ENCODE assay signal across 1 cellular context in the genomic region with DNA sequence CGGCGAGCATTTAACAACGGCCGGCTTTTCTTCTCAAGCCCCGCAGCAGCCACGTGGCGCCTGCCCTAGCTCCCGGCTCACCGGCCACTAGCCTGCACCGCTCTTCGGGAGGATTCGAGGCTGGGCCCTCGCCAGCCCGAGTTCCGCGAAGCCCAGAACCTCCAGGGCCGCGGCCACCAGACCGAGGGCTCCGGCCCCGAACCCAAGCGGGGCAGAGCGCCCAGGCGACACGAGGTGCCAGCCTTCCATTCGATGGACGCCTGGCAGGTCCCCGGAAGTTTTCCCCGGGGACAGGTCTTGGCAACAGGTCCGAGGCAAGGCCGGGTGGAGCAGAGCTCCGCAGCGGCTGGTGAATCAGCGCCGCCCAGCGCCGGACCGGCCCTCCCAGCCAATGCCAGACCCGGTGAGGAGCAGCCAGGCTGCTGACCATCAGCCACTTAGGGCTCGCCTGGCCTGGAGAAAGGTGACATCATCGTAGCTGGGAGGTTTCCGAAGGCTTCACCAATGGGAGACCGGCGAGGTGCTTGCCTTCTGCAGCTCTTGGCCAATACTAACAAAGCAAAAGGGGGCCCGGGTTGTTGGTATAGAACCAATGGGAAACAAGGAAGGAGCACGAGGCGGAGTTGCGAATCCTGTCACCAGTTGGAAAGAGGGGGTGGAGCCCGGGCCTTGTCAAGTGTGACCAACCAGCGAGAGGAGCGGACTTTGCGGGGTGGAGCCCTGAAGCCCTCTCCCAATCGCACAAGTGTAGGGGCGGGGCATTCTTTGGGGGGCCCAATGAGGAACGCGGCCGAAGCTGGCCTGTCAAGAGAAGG.
TF ChIP-seq lines count a peak whose summit lies in the region.

No MANE protein-coding gene starts in this region.

TF ChIP-seq in K562, 482 proteins besides CTCF, POLR2A, EP300 and RAD21 (continued from another document and continues in another):
- TF ChIP-seq, protein P1, sequence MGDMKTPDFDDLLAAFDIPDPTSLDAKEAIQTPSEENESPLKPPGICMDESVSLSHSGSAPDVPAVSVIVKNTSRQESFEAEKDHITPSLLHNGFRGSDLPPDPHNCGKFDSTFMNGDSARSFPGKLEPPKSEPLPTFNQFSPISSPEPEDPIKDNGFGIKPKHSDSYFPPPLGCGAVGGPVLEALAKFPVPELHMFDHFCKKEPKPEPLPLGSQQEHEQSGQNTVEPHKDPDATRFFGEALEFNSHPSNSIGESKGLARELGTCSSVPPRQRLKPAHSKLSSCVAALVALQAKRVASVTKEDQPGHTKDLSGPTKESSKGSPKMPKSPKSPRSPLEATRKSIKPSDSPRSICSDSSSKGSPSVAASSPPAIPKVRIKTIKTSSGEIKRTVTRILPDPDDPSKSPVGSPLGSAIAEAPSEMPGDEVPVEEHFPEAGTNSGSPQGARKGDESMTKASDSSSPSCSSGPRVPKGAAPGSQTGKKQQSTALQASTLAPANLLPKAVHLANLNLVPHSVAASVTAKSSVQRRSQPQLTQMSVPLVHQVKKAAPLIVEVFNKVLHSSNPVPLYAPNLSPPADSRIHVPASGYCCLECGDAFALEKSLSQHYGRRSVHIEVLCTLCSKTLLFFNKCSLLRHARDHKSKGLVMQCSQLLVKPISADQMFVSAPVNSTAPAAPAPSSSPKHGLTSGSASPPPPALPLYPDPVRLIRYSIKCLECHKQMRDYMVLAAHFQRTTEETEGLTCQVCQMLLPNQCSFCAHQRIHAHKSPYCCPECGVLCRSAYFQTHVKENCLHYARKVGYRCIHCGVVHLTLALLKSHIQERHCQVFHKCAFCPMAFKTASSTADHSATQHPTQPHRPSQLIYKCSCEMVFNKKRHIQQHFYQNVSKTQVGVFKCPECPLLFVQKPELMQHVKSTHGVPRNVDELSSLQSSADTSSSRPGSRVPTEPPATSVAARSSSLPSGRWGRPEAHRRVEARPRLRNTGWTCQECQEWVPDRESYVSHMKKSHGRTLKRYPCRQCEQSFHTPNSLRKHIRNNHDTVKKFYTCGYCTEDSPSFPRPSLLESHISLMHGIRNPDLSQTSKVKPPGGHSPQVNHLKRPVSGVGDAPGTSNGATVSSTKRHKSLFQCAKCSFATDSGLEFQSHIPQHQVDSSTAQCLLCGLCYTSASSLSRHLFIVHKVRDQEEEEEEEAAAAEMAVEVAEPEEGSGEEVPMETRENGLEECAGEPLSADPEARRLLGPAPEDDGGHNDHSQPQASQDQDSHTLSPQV (IDR thresholded peaks at IDR 0.05), result peak; percentile 96
- TF ChIP-seq ESRRA (IDR thresholded peaks at IDR 0.05; ENCODE audit: borderline replicate concordance, low read depth), result peak; percentile 48; the same call in 1 of the 2 replicates
- TF ChIP-seq PHF21A (IDR thresholded peaks at IDR 0.05; ENCODE audit: borderline replicate concordance, low read depth), result 0 out of 2 replicates have a peak, but pooled peaks have one; percentile 75
- peak; percentile 98 for TF ChIP-seq ZNF589 (CRISPR knock-in tag; IDR thresholded peaks at IDR 0.05; ENCODE audit: low read depth)
- TF ChIP-seq MXI1 (IDR thresholded peaks at IDR 0.05; ENCODE audit: low read depth, low read length), result peak; percentile 22; the same call in 1 of the 2 replicates
- peak; percentile 52; the same call in 1 of the 2 replicates for TF ChIP-seq ETV1 (tag; conservative IDR thresholded peaks at IDR 0.05; ENCODE audit: low read depth)
- peak; percentile 42 to 57; a peak in 2 of 4 replicates for TF ChIP-seq TEAD1 (CRISPR knock-in tag; IDR thresholded peaks at IDR 0.05)
- no peak for TF ChIP-seq ZC3H4 (CRISPR knock-in tag; IDR thresholded peaks at IDR 0.05; ENCODE audit: borderline replicate concordance)
- no peak for TF ChIP-seq MTF1 (CRISPR knock-in tag; IDR thresholded peaks at IDR 0.05; ENCODE audit: borderline replicate concordance)
- TF ChIP-seq ZNF436 (CRISPR knock-in tag; IDR thresholded peaks at IDR 0.05), result no peak
- TF ChIP-seq MAZ (CRISPR knock-in tag; conservative IDR thresholded peaks at IDR 0.05 in 1 of 2, IDR thresholded peaks at IDR 0.05 in 1 of 2), result peak; percentile 80 to 86
- no peak for TF ChIP-seq ZNF124 (CRISPR knock-in tag; IDR thresholded peaks at IDR 0.05)
- TF ChIP-seq CREM (IDR thresholded peaks at IDR 0.05; ENCODE audit: low read depth), result peak; percentile 88
- TF ChIP-seq ZNF146 (CRISPR knock-in tag; IDR thresholded peaks at IDR 0.05; ENCODE audit: unreplicated experiment), result peak; percentile 5
- peak; percentile 92 for TF ChIP-seq NBN (IDR thresholded peaks at IDR 0.05; ENCODE audit: low read depth)
- TF ChIP-seq, protein P2, sequence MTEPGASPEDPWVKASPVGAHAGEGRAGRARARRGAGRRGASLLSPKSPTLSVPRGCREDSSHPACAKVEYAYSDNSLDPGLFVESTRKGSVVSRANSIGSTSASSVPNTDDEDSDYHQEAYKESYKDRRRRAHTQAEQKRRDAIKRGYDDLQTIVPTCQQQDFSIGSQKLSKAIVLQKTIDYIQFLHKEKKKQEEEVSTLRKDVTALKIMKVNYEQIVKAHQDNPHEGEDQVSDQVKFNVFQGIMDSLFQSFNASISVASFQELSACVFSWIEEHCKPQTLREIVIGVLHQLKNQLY (CRISPR knock-in tag; conservative IDR thresholded peaks at IDR 0.05), result no peak
- peak; percentile 61; the same call in 1 of the 2 replicates for TF ChIP-seq ZNF780A (CRISPR knock-in tag; IDR thresholded peaks at IDR 0.05)
- TF ChIP-seq, protein P3, sequence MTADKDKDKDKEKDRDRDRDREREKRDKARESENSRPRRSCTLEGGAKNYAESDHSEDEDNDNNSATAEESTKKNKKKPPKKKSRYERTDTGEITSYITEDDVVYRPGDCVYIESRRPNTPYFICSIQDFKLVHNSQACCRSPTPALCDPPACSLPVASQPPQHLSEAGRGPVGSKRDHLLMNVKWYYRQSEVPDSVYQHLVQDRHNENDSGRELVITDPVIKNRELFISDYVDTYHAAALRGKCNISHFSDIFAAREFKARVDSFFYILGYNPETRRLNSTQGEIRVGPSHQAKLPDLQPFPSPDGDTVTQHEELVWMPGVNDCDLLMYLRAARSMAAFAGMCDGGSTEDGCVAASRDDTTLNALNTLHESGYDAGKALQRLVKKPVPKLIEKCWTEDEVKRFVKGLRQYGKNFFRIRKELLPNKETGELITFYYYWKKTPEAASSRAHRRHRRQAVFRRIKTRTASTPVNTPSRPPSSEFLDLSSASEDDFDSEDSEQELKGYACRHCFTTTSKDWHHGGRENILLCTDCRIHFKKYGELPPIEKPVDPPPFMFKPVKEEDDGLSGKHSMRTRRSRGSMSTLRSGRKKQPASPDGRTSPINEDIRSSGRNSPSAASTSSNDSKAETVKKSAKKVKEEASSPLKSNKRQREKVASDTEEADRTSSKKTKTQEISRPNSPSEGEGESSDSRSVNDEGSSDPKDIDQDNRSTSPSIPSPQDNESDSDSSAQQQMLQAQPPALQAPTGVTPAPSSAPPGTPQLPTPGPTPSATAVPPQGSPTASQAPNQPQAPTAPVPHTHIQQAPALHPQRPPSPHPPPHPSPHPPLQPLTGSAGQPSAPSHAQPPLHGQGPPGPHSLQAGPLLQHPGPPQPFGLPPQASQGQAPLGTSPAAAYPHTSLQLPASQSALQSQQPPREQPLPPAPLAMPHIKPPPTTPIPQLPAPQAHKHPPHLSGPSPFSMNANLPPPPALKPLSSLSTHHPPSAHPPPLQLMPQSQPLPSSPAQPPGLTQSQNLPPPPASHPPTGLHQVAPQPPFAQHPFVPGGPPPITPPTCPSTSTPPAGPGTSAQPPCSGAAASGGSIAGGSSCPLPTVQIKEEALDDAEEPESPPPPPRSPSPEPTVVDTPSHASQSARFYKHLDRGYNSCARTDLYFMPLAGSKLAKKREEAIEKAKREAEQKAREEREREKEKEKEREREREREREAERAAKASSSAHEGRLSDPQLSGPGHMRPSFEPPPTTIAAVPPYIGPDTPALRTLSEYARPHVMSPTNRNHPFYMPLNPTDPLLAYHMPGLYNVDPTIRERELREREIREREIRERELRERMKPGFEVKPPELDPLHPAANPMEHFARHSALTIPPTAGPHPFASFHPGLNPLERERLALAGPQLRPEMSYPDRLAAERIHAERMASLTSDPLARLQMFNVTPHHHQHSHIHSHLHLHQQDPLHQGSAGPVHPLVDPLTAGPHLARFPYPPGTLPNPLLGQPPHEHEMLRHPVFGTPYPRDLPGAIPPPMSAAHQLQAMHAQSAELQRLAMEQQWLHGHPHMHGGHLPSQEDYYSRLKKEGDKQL (CRISPR knock-in tag; IDR thresholded peaks at IDR 0.05; ENCODE audit: borderline replicate concordance), result no peak; the same call in 1 of the 2 replicates
- peak; percentile 83 for TF ChIP-seq CHD1 (IDR thresholded peaks at IDR 0.05; ENCODE audit: low read length)
- peak; percentile 83 for TF ChIP-seq ZBTB17 (CRISPR knock-in tag; IDR thresholded peaks at IDR 0.05)
- TF ChIP-seq, protein P4, sequence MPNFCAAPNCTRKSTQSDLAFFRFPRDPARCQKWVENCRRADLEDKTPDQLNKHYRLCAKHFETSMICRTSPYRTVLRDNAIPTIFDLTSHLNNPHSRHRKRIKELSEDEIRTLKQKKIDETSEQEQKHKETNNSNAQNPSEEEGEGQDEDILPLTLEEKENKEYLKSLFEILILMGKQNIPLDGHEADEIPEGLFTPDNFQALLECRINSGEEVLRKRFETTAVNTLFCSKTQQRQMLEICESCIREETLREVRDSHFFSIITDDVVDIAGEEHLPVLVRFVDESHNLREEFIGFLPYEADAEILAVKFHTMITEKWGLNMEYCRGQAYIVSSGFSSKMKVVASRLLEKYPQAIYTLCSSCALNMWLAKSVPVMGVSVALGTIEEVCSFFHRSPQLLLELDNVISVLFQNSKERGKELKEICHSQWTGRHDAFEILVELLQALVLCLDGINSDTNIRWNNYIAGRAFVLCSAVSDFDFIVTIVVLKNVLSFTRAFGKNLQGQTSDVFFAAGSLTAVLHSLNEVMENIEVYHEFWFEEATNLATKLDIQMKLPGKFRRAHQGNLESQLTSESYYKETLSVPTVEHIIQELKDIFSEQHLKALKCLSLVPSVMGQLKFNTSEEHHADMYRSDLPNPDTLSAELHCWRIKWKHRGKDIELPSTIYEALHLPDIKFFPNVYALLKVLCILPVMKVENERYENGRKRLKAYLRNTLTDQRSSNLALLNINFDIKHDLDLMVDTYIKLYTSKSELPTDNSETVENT (CRISPR knock-in tag; IDR thresholded peaks at IDR 0.05), result peak; percentile 92
- peak; percentile 99 for TF ChIP-seq L3MBTL2 (IDR thresholded peaks at IDR 0.05)
- TF ChIP-seq STAG1 (CRISPR knock-in tag; IDR thresholded peaks at IDR 0.05; ENCODE audit: borderline replicate concordance), result no peak; the same call in 1 of the 2 replicates
- TF ChIP-seq, protein P5, sequence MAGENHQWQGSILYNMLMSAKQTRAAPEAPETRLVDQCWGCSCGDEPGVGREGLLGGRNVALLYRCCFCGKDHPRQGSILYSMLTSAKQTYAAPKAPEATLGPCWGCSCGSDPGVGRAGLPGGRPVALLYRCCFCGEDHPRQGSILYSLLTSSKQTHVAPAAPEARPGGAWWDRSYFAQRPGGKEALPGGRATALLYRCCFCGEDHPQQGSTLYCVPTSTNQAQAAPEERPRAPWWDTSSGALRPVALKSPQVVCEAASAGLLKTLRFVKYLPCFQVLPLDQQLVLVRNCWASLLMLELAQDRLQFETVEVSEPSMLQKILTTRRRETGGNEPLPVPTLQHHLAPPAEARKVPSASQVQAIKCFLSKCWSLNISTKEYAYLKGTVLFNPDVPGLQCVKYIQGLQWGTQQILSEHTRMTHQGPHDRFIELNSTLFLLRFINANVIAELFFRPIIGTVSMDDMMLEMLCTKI (IDR thresholded peaks at IDR 0.05; ENCODE audit: partially characterized antibody), result no peak
- TF ChIP-seq CEBPG (CRISPR knock-in tag; IDR thresholded peaks at IDR 0.05), result peak; percentile 71
- TF ChIP-seq CEBPG (tag; conservative IDR thresholded peaks at IDR 0.05 in 1 of 2, IDR thresholded peaks at IDR 0.05 in 1 of 2), result peak; percentile 71 to 93
- peak; percentile 86 for TF ChIP-seq TBP (optimal IDR thresholded peaks at IDR 0.05; ENCODE audit: low read depth, low read length)
- TF ChIP-seq BMI1 (IDR thresholded peaks at IDR 0.05; ENCODE audit: low read length), result no peak
- TF ChIP-seq ZNF41 (CRISPR knock-in tag; conservative IDR thresholded peaks at IDR 0.05), result peak; percentile 42; the same call in 1 of the 2 replicates
- peak; percentile 82 for TF ChIP-seq POLR2AphosphoS5 (IDR thresholded peaks at IDR 0.05; ENCODE audit: control insufficient read depth, insufficient read depth, low read depth, low read length)
- TF ChIP-seq, protein P6, sequence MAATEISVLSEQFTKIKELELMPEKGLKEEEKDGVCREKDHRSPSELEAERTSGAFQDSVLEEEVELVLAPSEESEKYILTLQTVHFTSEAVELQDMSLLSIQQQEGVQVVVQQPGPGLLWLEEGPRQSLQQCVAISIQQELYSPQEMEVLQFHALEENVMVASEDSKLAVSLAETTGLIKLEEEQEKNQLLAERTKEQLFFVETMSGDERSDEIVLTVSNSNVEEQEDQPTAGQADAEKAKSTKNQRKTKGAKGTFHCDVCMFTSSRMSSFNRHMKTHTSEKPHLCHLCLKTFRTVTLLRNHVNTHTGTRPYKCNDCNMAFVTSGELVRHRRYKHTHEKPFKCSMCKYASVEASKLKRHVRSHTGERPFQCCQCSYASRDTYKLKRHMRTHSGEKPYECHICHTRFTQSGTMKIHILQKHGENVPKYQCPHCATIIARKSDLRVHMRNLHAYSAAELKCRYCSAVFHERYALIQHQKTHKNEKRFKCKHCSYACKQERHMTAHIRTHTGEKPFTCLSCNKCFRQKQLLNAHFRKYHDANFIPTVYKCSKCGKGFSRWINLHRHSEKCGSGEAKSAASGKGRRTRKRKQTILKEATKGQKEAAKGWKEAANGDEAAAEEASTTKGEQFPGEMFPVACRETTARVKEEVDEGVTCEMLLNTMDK (IDR thresholded peaks at IDR 0.05; ENCODE audit: borderline replicate concordance, insufficient read depth, low read depth, low read length, poor library complexity, severe bottlenecking), result peak; percentile 31
- peak; percentile 53; the same call in 1 of the 2 replicates for TF ChIP-seq BCOR (IDR thresholded peaks at IDR 0.05)
- TF ChIP-seq RCOR1 (IDR thresholded peaks at IDR 0.05; ENCODE audit: borderline replicate concordance in 1 of 2, low read depth in 2 of 2, low read length in 2 of 2), result no peak; a peak in 2 of 4 replicates
- TF ChIP-seq, protein P7, sequence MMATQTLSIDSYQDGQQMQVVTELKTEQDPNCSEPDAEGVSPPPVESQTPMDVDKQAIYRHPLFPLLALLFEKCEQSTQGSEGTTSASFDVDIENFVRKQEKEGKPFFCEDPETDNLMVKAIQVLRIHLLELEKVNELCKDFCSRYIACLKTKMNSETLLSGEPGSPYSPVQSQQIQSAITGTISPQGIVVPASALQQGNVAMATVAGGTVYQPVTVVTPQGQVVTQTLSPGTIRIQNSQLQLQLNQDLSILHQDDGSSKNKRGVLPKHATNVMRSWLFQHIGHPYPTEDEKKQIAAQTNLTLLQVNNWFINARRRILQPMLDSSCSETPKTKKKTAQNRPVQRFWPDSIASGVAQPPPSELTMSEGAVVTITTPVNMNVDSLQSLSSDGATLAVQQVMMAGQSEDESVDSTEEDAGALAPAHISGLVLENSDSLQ (IDR thresholded peaks at IDR 0.05), result peak; percentile 88
- TF ChIP-seq, protein P8, sequence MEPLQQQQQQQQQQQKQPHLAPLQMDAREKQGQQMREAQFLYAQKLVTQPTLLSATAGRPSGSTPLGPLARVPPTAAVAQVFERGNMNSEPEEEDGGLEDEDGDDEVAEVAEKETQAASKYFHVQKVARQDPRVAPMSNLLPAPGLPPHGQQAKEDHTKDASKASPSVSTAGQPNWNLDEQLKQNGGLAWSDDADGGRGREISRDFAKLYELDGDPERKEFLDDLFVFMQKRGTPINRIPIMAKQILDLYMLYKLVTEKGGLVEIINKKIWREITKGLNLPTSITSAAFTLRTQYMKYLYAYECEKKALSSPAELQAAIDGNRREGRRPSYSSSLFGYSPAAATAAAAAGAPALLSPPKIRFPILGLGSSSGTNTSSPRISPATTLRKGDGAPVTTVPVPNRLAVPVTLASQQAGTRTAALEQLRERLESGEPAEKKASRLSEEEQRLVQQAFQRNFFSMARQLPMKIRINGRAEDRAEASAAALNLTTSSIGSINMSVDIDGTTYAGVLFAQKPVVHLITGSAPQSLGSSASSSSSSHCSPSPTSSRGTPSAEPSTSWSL (CRISPR knock-in tag; IDR thresholded peaks at IDR 0.05; ENCODE audit: borderline replicate concordance), result peak; percentile 39; the same call in 1 of the 2 replicates
- TF ChIP-seq FOXJ2 (tag; IDR thresholded peaks at IDR 0.05), result peak; percentile 82; the same call in 1 of the 2 replicates
